Comparison of ENCODE assay signal across 1 cellular context in the genomic region with DNA sequence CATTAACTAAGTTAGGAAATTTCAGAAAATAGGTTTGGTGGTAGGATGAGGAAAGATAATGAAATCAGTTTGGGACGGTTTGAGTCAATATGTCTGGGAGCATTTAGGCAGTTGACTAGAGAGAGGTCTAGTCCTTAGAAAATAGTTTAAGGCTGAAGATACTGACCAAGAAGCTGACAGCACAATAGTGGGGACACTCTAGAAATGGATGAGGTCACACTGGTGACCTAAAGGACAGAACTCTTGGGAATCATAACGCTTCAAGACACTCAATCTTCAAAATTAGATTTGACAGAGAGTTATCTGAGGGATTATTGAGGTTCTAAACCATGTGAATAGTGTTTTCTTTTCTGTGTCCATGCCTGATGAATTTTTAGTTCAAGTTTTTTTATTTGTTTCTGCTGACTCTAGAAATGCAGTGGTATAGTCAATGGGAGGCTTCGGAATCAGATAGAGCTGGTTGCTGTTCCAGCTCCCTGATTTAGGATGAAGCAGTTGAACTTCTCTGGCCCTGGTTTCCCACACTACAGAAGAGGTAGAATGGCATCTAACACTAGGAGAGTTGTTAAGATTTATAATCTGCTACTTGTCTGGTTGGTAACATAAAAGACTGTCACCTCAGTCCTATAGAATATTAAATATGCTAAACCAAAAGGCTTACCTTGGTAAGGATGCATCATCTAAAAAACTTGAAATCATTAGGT.
TF ChIP-seq lines count a peak whose summit lies in the region.

No MANE protein-coding gene starts in this region.

TF ChIP-seq in HepG2, 621 proteins besides CTCF, POLR2A, EP300 and RAD21 (continued from another document):
- TF ChIP-seq ATF2 (CRISPR knock-in tag; IDR thresholded peaks at IDR 0.05) (0 out of 2 replicates have a peak, but pooled peaks have one; percentile 16), NCOA2 (CRISPR knock-in tag; IDR thresholded peaks at IDR 0.05) (0 out of 2 replicates have a peak, but pooled peaks have one; percentile 39), MAFK (conservative IDR thresholded peaks at IDR 0.05 in 1 of 2, IDR thresholded peaks at IDR 0.05 in 1 of 2; ENCODE audit: low read length in 2 of 2) (peak in 1 of 2 experiments; percentile 32; a peak in 2 of 4 replicates), HDAC2 (CRISPR knock-in tag; IDR thresholded peaks at IDR 0.05) (0 out of 2 replicates have a peak, but pooled peaks have one; percentile 21), TAF1 (CRISPR knock-in tag; IDR thresholded peaks at IDR 0.05) (no peak), IKZF1 (IDR thresholded peaks at IDR 0.05) (no peak), KLF16 (CRISPR knock-in tag; IDR thresholded peaks at IDR 0.05) (0 out of 4 replicates have a peak, but pooled peaks of 1 of the 2 experiments have one; percentile 10), FOXJ3 (CRISPR knock-in tag; IDR thresholded peaks at IDR 0.05; ENCODE audit: borderline replicate concordance) (peak; percentile 16; the same call in 1 of the 2 replicates), POLR2G (IDR thresholded peaks at IDR 0.05; ENCODE audit: low read depth, low read length) (peak; percentile 58), AGO2 (optimal IDR thresholded peaks at IDR 0.05; ENCODE audit: low read depth, low read length) (peak; percentile 86), CHCHD3 (CRISPR knock-in tag; IDR thresholded peaks at IDR 0.05) (0 out of 2 replicates have a peak, but pooled peaks have one; percentile 2), ZMAT5 (CRISPR knock-in tag; IDR thresholded peaks at IDR 0.05; ENCODE audit: borderline replicate concordance, low read depth) (no peak), PAF1 (CRISPR knock-in tag; IDR thresholded peaks at IDR 0.05) (peak; percentile 86; the same call in 1 of the 2 replicates), IKZF5 (CRISPR knock-in tag; IDR thresholded peaks at IDR 0.05) (0 out of 2 replicates have a peak, but pooled peaks have one; percentile 10), GFI1 (CRISPR knock-in tag; IDR thresholded peaks at IDR 0.05; ENCODE audit: borderline replicate concordance) (0 out of 2 replicates have a peak, but pooled peaks have one; percentile 39), TERF1 (CRISPR knock-in tag; IDR thresholded peaks at IDR 0.05) (no peak), SAP130 (CRISPR knock-in tag; IDR thresholded peaks at IDR 0.05; ENCODE audit: low read depth) (peak; percentile 17; the same call in 1 of the 2 replicates), HOXA5 (CRISPR knock-in tag; IDR thresholded peaks at IDR 0.05) (0 out of 2 replicates have a peak, but pooled peaks have one; percentile 19), PHF21A (CRISPR knock-in tag; IDR thresholded peaks at IDR 0.05) (no peak), ZC3H4 (CRISPR knock-in tag; IDR thresholded peaks at IDR 0.05; ENCODE audit: borderline replicate concordance) (peak; percentile 53; the same call in 1 of the 2 replicates), TEAD3 (CRISPR knock-in tag; optimal IDR thresholded peaks at IDR 0.05; ENCODE audit: borderline replicate concordance) (peak; percentile 27), RBFOX2 (IDR thresholded peaks at IDR 0.05; ENCODE audit: low read depth, low read length) (peak; percentile 65; the same call in 1 of the 2 replicates), FOXK2 (IDR thresholded peaks at IDR 0.05) (no peak), RBM22 (optimal IDR thresholded peaks at IDR 0.05; ENCODE audit: low read length) (peak; percentile 89), EZH2 (conservative IDR thresholded peaks at IDR 0.05; ENCODE audit: low read depth, low read length) (no peak), NAIF1 (CRISPR knock-in tag; IDR thresholded peaks at IDR 0.05; ENCODE audit: borderline replicate concordance) (no peak), ZNF629 (CRISPR knock-in tag; conservative IDR thresholded peaks at IDR 0.05) (no peak)
- TF ChIP-seq, protein P1, sequence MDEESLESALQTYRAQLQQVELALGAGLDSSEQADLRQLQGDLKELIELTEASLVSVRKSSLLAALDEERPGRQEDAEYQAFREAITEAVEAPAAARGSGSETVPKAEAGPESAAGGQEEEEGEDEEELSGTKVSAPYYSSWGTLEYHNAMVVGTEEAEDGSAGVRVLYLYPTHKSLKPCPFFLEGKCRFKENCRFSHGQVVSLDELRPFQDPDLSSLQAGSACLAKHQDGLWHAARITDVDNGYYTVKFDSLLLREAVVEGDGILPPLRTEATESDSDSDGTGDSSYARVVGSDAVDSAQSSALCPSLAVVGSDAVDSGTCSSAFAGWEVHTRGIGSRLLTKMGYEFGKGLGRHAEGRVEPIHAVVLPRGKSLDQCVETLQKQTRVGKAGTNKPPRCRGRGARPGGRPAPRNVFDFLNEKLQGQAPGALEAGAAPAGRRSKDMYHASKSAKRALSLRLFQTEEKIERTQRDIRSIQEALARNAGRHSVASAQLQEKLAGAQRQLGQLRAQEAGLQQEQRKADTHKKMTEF (CRISPR knock-in tag; IDR thresholded peaks at IDR 0.05): 0 out of 2 replicates have a peak, but pooled peaks have one; percentile 24
- TF ChIP-seq, protein P2, sequence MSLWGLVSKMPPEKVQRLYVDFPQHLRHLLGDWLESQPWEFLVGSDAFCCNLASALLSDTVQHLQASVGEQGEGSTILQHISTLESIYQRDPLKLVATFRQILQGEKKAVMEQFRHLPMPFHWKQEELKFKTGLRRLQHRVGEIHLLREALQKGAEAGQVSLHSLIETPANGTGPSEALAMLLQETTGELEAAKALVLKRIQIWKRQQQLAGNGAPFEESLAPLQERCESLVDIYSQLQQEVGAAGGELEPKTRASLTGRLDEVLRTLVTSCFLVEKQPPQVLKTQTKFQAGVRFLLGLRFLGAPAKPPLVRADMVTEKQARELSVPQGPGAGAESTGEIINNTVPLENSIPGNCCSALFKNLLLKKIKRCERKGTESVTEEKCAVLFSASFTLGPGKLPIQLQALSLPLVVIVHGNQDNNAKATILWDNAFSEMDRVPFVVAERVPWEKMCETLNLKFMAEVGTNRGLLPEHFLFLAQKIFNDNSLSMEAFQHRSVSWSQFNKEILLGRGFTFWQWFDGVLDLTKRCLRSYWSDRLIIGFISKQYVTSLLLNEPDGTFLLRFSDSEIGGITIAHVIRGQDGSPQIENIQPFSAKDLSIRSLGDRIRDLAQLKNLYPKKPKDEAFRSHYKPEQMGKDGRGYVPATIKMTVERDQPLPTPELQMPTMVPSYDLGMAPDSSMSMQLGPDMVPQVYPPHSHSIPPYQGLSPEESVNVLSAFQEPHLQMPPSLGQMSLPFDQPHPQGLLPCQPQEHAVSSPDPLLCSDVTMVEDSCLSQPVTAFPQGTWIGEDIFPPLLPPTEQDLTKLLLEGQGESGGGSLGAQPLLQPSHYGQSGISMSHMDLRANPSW (CRISPR knock-in tag; IDR thresholded peaks at IDR 0.05; ENCODE audit: borderline replicate concordance): 0 out of 2 replicates have a peak, but pooled peaks have one; percentile 30
- TF ChIP-seq, protein P3, sequence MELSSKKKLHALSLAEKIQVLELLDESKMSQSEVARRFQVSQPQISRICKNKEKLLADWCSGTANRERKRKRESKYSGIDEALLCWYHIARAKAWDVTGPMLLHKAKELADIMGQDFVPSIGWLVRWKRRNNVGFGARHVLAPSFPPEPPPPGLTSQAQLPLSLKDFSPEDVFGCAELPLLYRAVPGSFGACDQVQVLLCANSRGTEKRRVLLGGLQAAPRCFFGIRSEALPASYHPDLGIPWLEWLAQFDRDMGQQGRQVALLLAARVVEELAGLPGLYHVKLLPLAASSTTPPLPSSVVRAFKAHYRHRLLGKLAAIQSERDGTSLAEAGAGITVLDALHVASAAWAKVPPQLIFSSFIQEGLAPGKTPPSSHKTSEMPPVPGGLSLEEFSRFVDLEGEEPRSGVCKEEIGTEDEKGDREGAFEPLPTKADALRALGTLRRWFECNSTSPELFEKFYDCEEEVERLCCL (CRISPR knock-in tag; IDR thresholded peaks at IDR 0.05; ENCODE audit: borderline replicate concordance): no peak
